1 cellular context compared by ENCODE assay signal in genomic region chr16:4618645-4619418, GRCh38.
TF ChIP-seq lines count a peak whose summit lies in the region.

No MANE protein-coding gene starts in this region.

TF ChIP-seq in HepG2, 621 proteins besides CTCF, POLR2A, EP300 and RAD21 (continued from another document and continues in another):
- TF ChIP-seq HOMEZ (CRISPR knock-in tag; IDR thresholded peaks at IDR 0.05; ENCODE audit: low read depth) (no peak), ELF1 (CRISPR knock-in tag; IDR thresholded peaks at IDR 0.05) (0 out of 2 replicates have a peak, but pooled peaks have one; percentile 40), ZNF331 (CRISPR knock-in tag; IDR thresholded peaks at IDR 0.05) (0 out of 2 replicates have a peak, but pooled peaks have one; percentile 29), SMARCE1 (IDR thresholded peaks at IDR 0.05; ENCODE audit: borderline replicate concordance) (no peak), ARID4A (CRISPR knock-in tag; IDR thresholded peaks at IDR 0.05; ENCODE audit: borderline replicate concordance) (no peak), REXO4 (CRISPR knock-in tag; IDR thresholded peaks at IDR 0.05; ENCODE audit: borderline replicate concordance) (no peak), ZNF710 (CRISPR knock-in tag; IDR thresholded peaks at IDR 0.05; ENCODE audit: borderline replicate concordance) (no peak; the same call in 1 of the 2 replicates), TFDP2 (CRISPR knock-in tag; IDR thresholded peaks at IDR 0.05) (no peak), ATF6 (CRISPR knock-in tag; conservative IDR thresholded peaks at IDR 0.05) (no peak), HNRNPH1 (optimal IDR thresholded peaks at IDR 0.05; ENCODE audit: low read depth, low read length) (no peak), HIVEP1 (CRISPR knock-in tag; IDR thresholded peaks at IDR 0.05) (peak; percentile 74), ZBTB43 (CRISPR knock-in tag; conservative IDR thresholded peaks at IDR 0.05) (no peak), ZNF17 (CRISPR knock-in tag; IDR thresholded peaks at IDR 0.05) (no peak), RFX1 (IDR thresholded peaks at IDR 0.05) (no peak), TMF1 (CRISPR knock-in tag; IDR thresholded peaks at IDR 0.05; ENCODE audit: low read depth) (no peak), ZNF256 (CRISPR knock-in tag; conservative IDR thresholded peaks at IDR 0.05) (0 out of 2 replicates have a peak, but pooled peaks have one; percentile 69), NR2F6 (IDR thresholded peaks at IDR 0.05) (no peak; the same call in 1 of the 2 replicates), NR2F6 (CRISPR knock-in tag; IDR thresholded peaks at IDR 0.05) (no peak; the same call in none of the 2 replicates), HNF4G (IDR thresholded peaks at IDR 0.05; ENCODE audit: borderline replicate concordance, low read depth, low read length) (peak; percentile 41; the same call in 1 of the 2 replicates), HNF4G (CRISPR knock-in tag; IDR thresholded peaks at IDR 0.05; ENCODE audit: borderline replicate concordance, low read depth) (peak; percentile 52), NFIB (CRISPR knock-in tag; IDR thresholded peaks at IDR 0.05; ENCODE audit: borderline replicate concordance) (no peak), FOXC1 (CRISPR knock-in tag; IDR thresholded peaks at IDR 0.05; ENCODE audit: borderline replicate concordance) (peak; percentile 32; the same call in 1 of the 2 replicates), ZNF513 (CRISPR knock-in tag; conservative IDR thresholded peaks at IDR 0.05) (no peak), ARID2 (CRISPR knock-in tag; IDR thresholded peaks at IDR 0.05; ENCODE audit: borderline replicate concordance) (no peak), ZNF781 (CRISPR knock-in tag; IDR thresholded peaks at IDR 0.05; ENCODE audit: borderline replicate concordance, not compliant biosample characterization) (no peak), ZSCAN21 (CRISPR knock-in tag; IDR thresholded peaks at IDR 0.05; ENCODE audit: borderline replicate concordance) (no peak), KLF13 (CRISPR knock-in tag; IDR thresholded peaks at IDR 0.05) (no peak), SMYD3 (CRISPR knock-in tag; IDR thresholded peaks at IDR 0.05) (no peak), ZFP36L1 (CRISPR knock-in tag; IDR thresholded peaks at IDR 0.05) (no peak), ZBTB7A (CRISPR knock-in tag; IDR thresholded peaks at IDR 0.05) (no peak), NONO (IDR thresholded peaks at IDR 0.05) (no peak), NONO (CRISPR knock-in tag; conservative IDR thresholded peaks at IDR 0.05) (no peak), KDM5A (IDR thresholded peaks at IDR 0.05; ENCODE audit: borderline replicate concordance, low read length) (no peak), KMT2B (CRISPR knock-in tag; IDR thresholded peaks at IDR 0.05) (no peak), TCF7 (IDR thresholded peaks at IDR 0.05; ENCODE audit: low read depth) (no peak), MYC (CRISPR knock-in tag; IDR thresholded peaks at IDR 0.05; ENCODE audit: borderline replicate concordance) (peak; percentile 50; the same call in 1 of the 2 replicates), MATR3 (CRISPR knock-in tag; IDR thresholded peaks at IDR 0.05) (no peak), ATAD3A (CRISPR knock-in tag; IDR thresholded peaks at IDR 0.05) (no peak), THAP9 (CRISPR knock-in tag; IDR thresholded peaks at IDR 0.05; ENCODE audit: borderline replicate concordance) (no peak; the same call in none of the 2 replicates), PAF1 (CRISPR knock-in tag; IDR thresholded peaks at IDR 0.05) (no peak), CREBL2 (CRISPR knock-in tag; IDR thresholded peaks at IDR 0.05; ENCODE audit: borderline replicate concordance) (no peak), ZNF704 (CRISPR knock-in tag; IDR thresholded peaks at IDR 0.05; ENCODE audit: borderline replicate concordance) (no peak), CBFB (CRISPR knock-in tag; IDR thresholded peaks at IDR 0.05) (no peak), ZNF460 (CRISPR knock-in tag; IDR thresholded peaks at IDR 0.05; ENCODE audit: borderline replicate concordance) (no peak), RNF2 (conservative IDR thresholded peaks at IDR 0.05; ENCODE audit: low read depth) (no peak), WIZ (CRISPR knock-in tag; IDR thresholded peaks at IDR 0.05) (no peak), SRSF1 (optimal IDR thresholded peaks at IDR 0.05; ENCODE audit: low read depth, low read length) (peak; percentile 54), STAT5B (CRISPR knock-in tag; IDR thresholded peaks at IDR 0.05) (no peak), NR1H2 (CRISPR knock-in tag; IDR thresholded peaks at IDR 0.05; ENCODE audit: borderline replicate concordance, low read depth) (no peak), ZFYVE20 (CRISPR knock-in tag; IDR thresholded peaks at IDR 0.05; ENCODE audit: borderline replicate concordance, low read depth) (no peak), FOXK1 (CRISPR knock-in tag; IDR thresholded peaks at IDR 0.05; ENCODE audit: borderline replicate concordance, low read depth) (no peak)
